In genomic region chr20:63102720-63103375, GRCh38 we compare ENCODE assay signal across 1 cellular context.
TF ChIP-seq lines count a peak whose summit lies in the region.

No MANE protein-coding gene starts in this region.

TF ChIP-seq in A549, 52 proteins besides CTCF, POLR2A, EP300 and RAD21 (continued from another document):
- peak; percentile 70 for TF ChIP-seq USF2 (IDR thresholded peaks at IDR 0.05)
- TF ChIP-seq, protein P1, sequence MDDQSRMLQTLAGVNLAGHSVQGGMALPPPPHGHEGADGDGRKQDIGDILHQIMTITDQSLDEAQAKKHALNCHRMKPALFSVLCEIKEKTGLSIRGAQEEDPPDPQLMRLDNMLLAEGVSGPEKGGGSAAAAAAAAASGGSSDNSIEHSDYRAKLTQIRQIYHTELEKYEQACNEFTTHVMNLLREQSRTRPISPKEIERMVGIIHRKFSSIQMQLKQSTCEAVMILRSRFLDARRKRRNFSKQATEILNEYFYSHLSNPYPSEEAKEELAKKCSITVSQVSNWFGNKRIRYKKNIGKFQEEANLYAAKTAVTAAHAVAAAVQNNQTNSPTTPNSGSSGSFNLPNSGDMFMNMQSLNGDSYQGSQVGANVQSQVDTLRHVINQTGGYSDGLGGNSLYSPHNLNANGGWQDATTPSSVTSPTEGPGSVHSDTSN (IDR thresholded peaks at IDR 0.05), result no peak
- TF ChIP-seq E2F6 (IDR thresholded peaks at IDR 0.05; ENCODE audit: borderline replicate concordance, low read depth), result 0 out of 2 replicates have a peak, but pooled peaks have one; percentile 17
- no peak for TF ChIP-seq FOXS1 (CRISPR knock-in tag; IDR thresholded peaks at IDR 0.05)
- TF ChIP-seq HEYL (CRISPR knock-in tag; IDR thresholded peaks at IDR 0.05), result no peak
- TF ChIP-seq, protein P2, sequence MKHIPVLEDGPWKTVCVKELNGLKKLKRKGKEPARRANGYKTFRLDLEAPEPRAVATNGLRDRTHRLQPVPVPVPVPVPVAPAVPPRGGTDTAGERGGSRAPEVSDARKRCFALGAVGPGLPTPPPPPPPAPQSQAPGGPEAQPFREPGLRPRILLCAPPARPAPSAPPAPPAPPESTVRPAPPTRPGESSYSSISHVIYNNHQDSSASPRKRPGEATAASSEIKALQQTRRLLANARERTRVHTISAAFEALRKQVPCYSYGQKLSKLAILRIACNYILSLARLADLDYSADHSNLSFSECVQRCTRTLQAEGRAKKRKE (CRISPR knock-in tag; IDR thresholded peaks at IDR 0.05; ENCODE audit: low read depth), result no peak
- TF ChIP-seq EHF (CRISPR knock-in tag; IDR thresholded peaks at IDR 0.05), result no peak
- TF ChIP-seq TP53 (CRISPR knock-in tag; IDR thresholded peaks at IDR 0.05), result no peak
- TF ChIP-seq BHLHE40 (IDR thresholded peaks at IDR 0.05; ENCODE audit: low read depth, low read length), result no peak
- no peak for TF ChIP-seq FOSL2 (IDR thresholded peaks at IDR 0.05)
- no peak for TF ChIP-seq FOSL2 (CRISPR knock-in tag; IDR thresholded peaks at IDR 0.05)
- TF ChIP-seq RCOR1 (IDR thresholded peaks at IDR 0.05; ENCODE audit: low read depth, low read length), result no peak
- TF ChIP-seq ZC3H11A (IDR thresholded peaks at IDR 0.05), result no peak
- TF ChIP-seq ZFP36 (IDR thresholded peaks at IDR 0.05; ENCODE audit: borderline replicate concordance, partially characterized antibody), result no peak
